ENCODE assay signal across 26 cellular contexts in genomic region chr11:75740681-75741080, GRCh38. TPM values are rescaled to one million over a fixed set of nuclear protein-coding genes. Genes with fewer than 3 reads are reported as not detected.
"Had no signal": no experiment of that assay in that cellular context is flagged by ENCODE, and none has a peak within 500 bp of the region (broad histone marks: within the 10 kb centered on the region; RNA-seq: fewer than 3 reads in every experiment).

No MANE protein-coding gene starts in this region.

- ATAC-seq: esophagus mucosa; gastrocnemius medialis; heart right ventricle; naive thymus-derived CD4-positive, alpha-beta T cell; right lobe of liver; stimulated activated memory B cell treated with anti-CD40 and anti-IgM and Interleukin-4, amounts not matched to agents 10 μg/mL and 1 μg/mL and 100 μg/mL, for 72 hours; upper lobe of right lung had no signal

- H3K4me3 Mint-ChIP-seq: naive thymus-derived CD4-positive, alpha-beta T cell; nephron progenitor cell; stimulated activated memory B cell treated with anti-CD40 and anti-IgM and Interleukin-4, amounts not matched to agents 10 μg/mL and 1 μg/mL and 100 μg/mL, for 72 hours; stimulated activated naive CD8-positive, alpha-beta T cell treated with anti-CD3 and anti-CD28 coated beads, Interleukin-15, Interleukin-2, amounts not matched to agents 100 ng/mL and 50 ng/mL, for 24 hours had no signal

- H3K36me3 Mint-ChIP-seq: naive thymus-derived CD4-positive, alpha-beta T cell; stimulated activated memory B cell treated with anti-CD40 and anti-IgM and Interleukin-4, amounts not matched to agents 10 μg/mL and 1 μg/mL and 100 μg/mL, for 72 hours had no signal

- H3K9me3 Mint-ChIP-seq: naive thymus-derived CD4-positive, alpha-beta T cell; stimulated activated memory B cell treated with anti-CD40 and anti-IgM and Interleukin-4, amounts not matched to agents 10 μg/mL and 1 μg/mL and 100 μg/mL, for 72 hours; stimulated activated naive CD8-positive, alpha-beta T cell treated with anti-CD3 and anti-CD28 coated beads, Interleukin-15, Interleukin-2, amounts not matched to agents 100 ng/mL and 50 ng/mL, for 24 hours had no signal

- H3K4me1 ChIP-seq: parathyroid adenoma, prostate gland, spleen, testis, tibial nerve, upper lobe of right lung, vagina had no signal

- H3K27me3 ChIP-seq: gastrocnemius medialis, right lobe of liver, testis, tibial nerve, upper lobe of right lung, vagina had no signal

- H3K79me2 ChIP-seq: parathyroid adenoma had no signal

- H2AFZ ChIP-seq: parathyroid adenoma had no signal

- H3K4me3 ChIP-seq: gastrocnemius medialis, heart right ventricle, prostate gland, right lobe of liver, spleen, testis, tibial nerve, upper lobe of right lung, vagina had no signal

- H3K27ac ChIP-seq: gastrocnemius medialis, heart right ventricle, parathyroid adenoma, prostate gland, right lobe of liver, spleen, testis, tibial nerve, upper lobe of right lung, vagina had no signal

- DNase-seq: dermis blood vessel endothelial cell; gastrocnemius medialis; heart right ventricle; hypothalamus; kidney glomerular epithelial cell; naive thymus-derived CD4-positive, alpha-beta T cell; nephron progenitor cell; right lobe of liver; spleen; stimulated activated CD4-positive, alpha-beta T cell treated with anti-CD3 and anti-CD28 coated beads, Interleukin-15, amount 100 ng/mL, for 24 hours; stimulated activated CD4-positive, alpha-beta T cell treated with anti-CD3 and anti-CD28 coated beads, Interleukin-1b, Interleukin-23, amount 100 ng/mL, for 48 hours; stimulated activated CD4-positive, alpha-beta T cell treated with anti-CD3 and anti-CD28 coated beads, Interleukin-4, amount 100 ng/mL, for 24 hours; testis; upper lobe of right lung had no signal

- H3K4me1 Mint-ChIP-seq: stimulated activated memory B cell treated with anti-CD40 and anti-IgM and Interleukin-4, amounts not matched to agents 10 μg/mL and 1 μg/mL and 100 μg/mL, for 72 hours had no signal

- H3K9ac ChIP-seq: parathyroid adenoma had no signal

- H3K36me3 ChIP-seq: gastrocnemius medialis, heart right ventricle, prostate gland, right lobe of liver, spleen, tibial nerve, upper lobe of right lung, vagina had no signal

- H3K27ac Mint-ChIP-seq: naive thymus-derived CD4-positive, alpha-beta T cell; nephron progenitor cell; stimulated activated memory B cell treated with anti-CD40 and anti-IgM and Interleukin-4, amounts not matched to agents 10 μg/mL and 1 μg/mL and 100 μg/mL, for 72 hours; stimulated activated naive CD8-positive, alpha-beta T cell treated with anti-CD3 and anti-CD28 coated beads, Interleukin-15, Interleukin-2, amounts not matched to agents 100 ng/mL and 50 ng/mL, for 24 hours had no signal

- H3K9me3 ChIP-seq: gastrocnemius medialis, heart right ventricle, prostate gland, right lobe of liver, spleen, testis, tibial nerve, upper lobe of right lung, vagina had no signal

RNA-seq across cellular contexts. Expression of gene MOGAT2, which starts 23.0 kb away (rescaled TPM):
- total RNA-seq: dermis blood vessel endothelial cell; fibroblast of lung; lung microvascular endothelial cell; mononuclear cell; naive thymus-derived CD4-positive, alpha-beta T cell; omental fat pad; renal cortical epithelial cell; tibial nerve; upper lobe of right lung; vagina had no signal
- polyA plus RNA-seq: fibroblast of lung; heart right ventricle; naive thymus-derived CD4-positive, alpha-beta T cell had no signal
